25 cellular contexts compared by ENCODE assay signal in the genomic region with DNA sequence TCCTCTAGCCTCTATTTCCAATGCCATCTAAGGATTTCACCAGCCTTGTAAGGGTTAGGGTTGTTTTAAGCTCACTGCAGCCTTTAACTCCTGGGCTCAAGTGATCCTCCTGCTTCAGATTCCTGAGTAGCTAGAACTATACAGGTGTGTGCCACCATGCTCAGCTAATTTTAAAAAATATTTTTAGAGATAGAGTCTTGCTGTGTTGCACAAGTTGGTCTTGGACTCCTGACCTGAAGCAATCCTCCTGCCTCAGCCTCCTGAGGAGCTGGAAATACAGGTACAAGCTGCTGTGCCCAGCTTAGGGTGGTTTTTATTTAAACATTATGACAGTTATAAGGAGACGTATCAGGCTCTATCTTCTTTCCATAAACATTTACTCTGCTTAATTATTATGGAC.
"Had no signal": no experiment of that assay in that cellular context is flagged by ENCODE, and none has a peak within 500 bp of the region (broad histone marks: within the 10 kb centered on the region; RNA-seq: fewer than 3 reads in every experiment).

No MANE protein-coding gene starts in this region.

- H3K27ac ChIP-seq: stomach, suprapubic skin, testis, thoracic aorta, thyroid gland, tibial artery, tibial nerve, transverse colon, upper lobe of left lung, upper lobe of right lung, uterus, vagina had no signal

- H3K27me3 ChIP-seq: stomach, suprapubic skin, testis, thyroid gland, tibial artery, tibial nerve, transverse colon, upper lobe of left lung, upper lobe of right lung, uterus, vagina had no signal

- H3K4me3 ChIP-seq: stomach, suprapubic skin, testis, thoracic aorta, thyroid gland, tibial artery, tibial nerve, transverse colon, upper lobe of left lung, upper lobe of right lung, uterus, vagina had no signal

- ATAC-seq: stimulated activated effector memory CD8-positive, alpha-beta T cell treated with anti-CD3 and anti-CD28 coated beads, Interleukin-12 subunit alpha, Interleukin-12 subunit beta, amount 100 ng/mL, for 72 hours; stimulated activated memory B cell treated with anti-CD40 and anti-IgM and Interleukin-4, amounts not matched to agents 10 μg/mL and 1 μg/mL and 100 μg/mL, for 72 hours; stimulated activated naive B cell treated with anti-CD40 and anti-IgM and Interleukin-4, amounts not matched to agents 10 μg/mL and 1 μg/mL and 100 μg/mL, for 72 hours; stimulated activated naive CD8-positive, alpha-beta T cell treated with anti-CD3 and anti-CD28 coated beads, Interleukin-15, amount 100 ng/mL, for 72 hours; stimulated activated naive CD8-positive, alpha-beta T cell treated with anti-CD3 and anti-CD28 coated beads, Interleukin-15, Interleukin-2, amounts not matched to agents 100 U/mL and 50 U/mL, for 24 hours had no signal

- H3K4me1 ChIP-seq: stomach, suprapubic skin, thyroid gland, tibial artery, tibial nerve, transverse colon, upper lobe of left lung, upper lobe of right lung, uterus, vagina had no signal

- H3K36me3 ChIP-seq: stomach, suprapubic skin, thoracic aorta, thyroid gland, tibial artery, tibial nerve, transverse colon, upper lobe of left lung, upper lobe of right lung, uterus, vagina had no signal

- H3K9me3 ChIP-seq: stomach, testis, thoracic aorta, thyroid gland, tibial artery, tibial nerve, transverse colon, upper lobe of left lung, upper lobe of right lung, uterus, vagina had no signal

- DNase-seq: stimulated activated CD4-positive, alpha-beta T cell treated with anti-CD3 and anti-CD28 coated beads, Interleukin-2, amount 100 ng/mL, for 48 hours; stimulated activated CD4-positive, alpha-beta T cell treated with anti-CD3 and anti-CD28 coated beads, Interleukin-4, amount 100 ng/mL, for 1 hour; stimulated activated CD4-positive, alpha-beta T cell treated with anti-CD3 and anti-CD28 coated beads, Interleukin-4, amount 100 ng/mL, for 24 hours; stimulated activated CD4-positive, alpha-beta T cell treated with anti-CD3 and anti-CD28 coated beads, Interleukin-4, amount 100 ng/mL, for 4 hours; stimulated activated CD8-positive, alpha-beta memory T cell treated with anti-CD3 and anti-CD28 coated beads, Interleukin-4, amount 100 ng/mL, for 48 hours; stimulated activated naive B cell treated with anti-CD40 and anti-IgM and Interleukin-4, amounts not matched to agents 10 μg/mL and 1 μg/mL and 100 μg/mL, for 72 hours; stimulated activated naive CD4-positive, alpha-beta T cell; stimulated activated naive CD4-positive, alpha-beta T cell treated with Interleukin-2 at 50 U/mL for 16 hours; stimulated activated naive CD8-positive, alpha-beta T cell treated with anti-CD3 and anti-CD28 coated beads, Interleukin-15, amount 100 ng/mL, for 72 hours; stimulated activated naive CD8-positive, alpha-beta T cell treated with anti-CD3 and anti-CD28 coated beads, Interleukin-15, Interleukin-2, amounts not matched to agents 100 U/mL and 50 U/mL, for 24 hours; stomach; substantia nigra; testis; thyroid gland; tibial artery; transverse colon; upper lobe of left lung; upper lobe of right lung; uterus had no signal
